1 cellular context compared by ENCODE assay signal in genomic region chr5:143443330-143443729, GRCh38.
TF ChIP-seq lines count a peak whose summit lies in the region.

No MANE protein-coding gene starts in this region.

TF ChIP-seq in K562, 482 proteins besides CTCF, POLR2A, EP300 and RAD21 (continued from another document):
- no peak for TF ChIP-seq PTTG1 (tag; IDR thresholded peaks at IDR 0.05; ENCODE audit: low read depth)
- TF ChIP-seq USF2 (CRISPR knock-in tag; IDR thresholded peaks at IDR 0.05): no peak
- no peak for TF ChIP-seq RUNX1 (IDR thresholded peaks at IDR 0.05; ENCODE audit: low read depth)
- no peak for TF ChIP-seq SREBF2 (CRISPR knock-in tag; IDR thresholded peaks at IDR 0.05)
